In the genomic region with DNA sequence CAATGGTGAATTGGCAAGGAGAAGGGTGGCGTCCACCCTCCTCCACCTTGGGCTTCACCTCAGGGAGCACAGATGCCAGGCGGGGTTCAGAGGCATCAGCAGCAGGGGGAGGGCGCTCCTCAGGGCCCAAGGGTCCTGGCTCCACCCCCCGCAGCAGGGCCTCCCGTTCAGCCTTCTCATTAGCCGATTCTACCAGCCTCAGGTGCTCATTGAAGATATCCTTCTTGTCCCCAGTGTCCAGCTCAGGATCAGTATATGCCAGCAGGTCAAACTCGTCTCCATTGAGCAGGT, we compare ENCODE assay signal across 1 cellular context.
TF ChIP-seq lines count a peak whose summit lies in the region.

No MANE protein-coding gene starts in this region.

TF ChIP-seq in HepG2, 621 proteins besides CTCF, POLR2A, EP300 and RAD21:
- TF ChIP-seq CSRNP1 (CRISPR knock-in tag; IDR thresholded peaks at IDR 0.05), result no peak
- TF ChIP-seq MAF1 (CRISPR knock-in tag; IDR thresholded peaks at IDR 0.05; ENCODE audit: borderline replicate concordance), result no peak
- TF ChIP-seq ZFY (CRISPR knock-in tag; IDR thresholded peaks at IDR 0.05), result no peak
- TF ChIP-seq RAD51 (IDR thresholded peaks at IDR 0.05; ENCODE audit: borderline replicate concordance), result no peak
- no peak for TF ChIP-seq RNF2 (conservative IDR thresholded peaks at IDR 0.05; ENCODE audit: low read depth)
- TF ChIP-seq BHLHE40 (IDR thresholded peaks at IDR 0.05; ENCODE audit: low read length), result no peak
- TF ChIP-seq LCORL (IDR thresholded peaks at IDR 0.05), result no peak
- TF ChIP-seq LCORL (CRISPR knock-in tag; IDR thresholded peaks at IDR 0.05), result no peak
- no peak for TF ChIP-seq SKIL (CRISPR knock-in tag; IDR thresholded peaks at IDR 0.05; ENCODE audit: borderline replicate concordance)
- no peak for TF ChIP-seq NR2F6 (IDR thresholded peaks at IDR 0.05)
- TF ChIP-seq NR2F6 (CRISPR knock-in tag; IDR thresholded peaks at IDR 0.05), result no peak
- TF ChIP-seq, protein P1, sequence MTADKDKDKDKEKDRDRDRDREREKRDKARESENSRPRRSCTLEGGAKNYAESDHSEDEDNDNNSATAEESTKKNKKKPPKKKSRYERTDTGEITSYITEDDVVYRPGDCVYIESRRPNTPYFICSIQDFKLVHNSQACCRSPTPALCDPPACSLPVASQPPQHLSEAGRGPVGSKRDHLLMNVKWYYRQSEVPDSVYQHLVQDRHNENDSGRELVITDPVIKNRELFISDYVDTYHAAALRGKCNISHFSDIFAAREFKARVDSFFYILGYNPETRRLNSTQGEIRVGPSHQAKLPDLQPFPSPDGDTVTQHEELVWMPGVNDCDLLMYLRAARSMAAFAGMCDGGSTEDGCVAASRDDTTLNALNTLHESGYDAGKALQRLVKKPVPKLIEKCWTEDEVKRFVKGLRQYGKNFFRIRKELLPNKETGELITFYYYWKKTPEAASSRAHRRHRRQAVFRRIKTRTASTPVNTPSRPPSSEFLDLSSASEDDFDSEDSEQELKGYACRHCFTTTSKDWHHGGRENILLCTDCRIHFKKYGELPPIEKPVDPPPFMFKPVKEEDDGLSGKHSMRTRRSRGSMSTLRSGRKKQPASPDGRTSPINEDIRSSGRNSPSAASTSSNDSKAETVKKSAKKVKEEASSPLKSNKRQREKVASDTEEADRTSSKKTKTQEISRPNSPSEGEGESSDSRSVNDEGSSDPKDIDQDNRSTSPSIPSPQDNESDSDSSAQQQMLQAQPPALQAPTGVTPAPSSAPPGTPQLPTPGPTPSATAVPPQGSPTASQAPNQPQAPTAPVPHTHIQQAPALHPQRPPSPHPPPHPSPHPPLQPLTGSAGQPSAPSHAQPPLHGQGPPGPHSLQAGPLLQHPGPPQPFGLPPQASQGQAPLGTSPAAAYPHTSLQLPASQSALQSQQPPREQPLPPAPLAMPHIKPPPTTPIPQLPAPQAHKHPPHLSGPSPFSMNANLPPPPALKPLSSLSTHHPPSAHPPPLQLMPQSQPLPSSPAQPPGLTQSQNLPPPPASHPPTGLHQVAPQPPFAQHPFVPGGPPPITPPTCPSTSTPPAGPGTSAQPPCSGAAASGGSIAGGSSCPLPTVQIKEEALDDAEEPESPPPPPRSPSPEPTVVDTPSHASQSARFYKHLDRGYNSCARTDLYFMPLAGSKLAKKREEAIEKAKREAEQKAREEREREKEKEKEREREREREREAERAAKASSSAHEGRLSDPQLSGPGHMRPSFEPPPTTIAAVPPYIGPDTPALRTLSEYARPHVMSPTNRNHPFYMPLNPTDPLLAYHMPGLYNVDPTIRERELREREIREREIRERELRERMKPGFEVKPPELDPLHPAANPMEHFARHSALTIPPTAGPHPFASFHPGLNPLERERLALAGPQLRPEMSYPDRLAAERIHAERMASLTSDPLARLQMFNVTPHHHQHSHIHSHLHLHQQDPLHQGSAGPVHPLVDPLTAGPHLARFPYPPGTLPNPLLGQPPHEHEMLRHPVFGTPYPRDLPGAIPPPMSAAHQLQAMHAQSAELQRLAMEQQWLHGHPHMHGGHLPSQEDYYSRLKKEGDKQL (CRISPR knock-in tag; IDR thresholded peaks at IDR 0.05; ENCODE audit: low read depth), result no peak
- no peak for TF ChIP-seq MNT (IDR thresholded peaks at IDR 0.05)
- no peak for TF ChIP-seq TEAD3 (CRISPR knock-in tag; optimal IDR thresholded peaks at IDR 0.05; ENCODE audit: borderline replicate concordance)
- TF ChIP-seq NFRKB (IDR thresholded peaks at IDR 0.05), result no peak
- TF ChIP-seq ZSCAN30 (CRISPR knock-in tag; IDR thresholded peaks at IDR 0.05), result no peak
- TF ChIP-seq EEA1 (CRISPR knock-in tag; IDR thresholded peaks at IDR 0.05; ENCODE audit: borderline replicate concordance), result no peak
- no peak for TF ChIP-seq ZNF546 (CRISPR knock-in tag; conservative IDR thresholded peaks at IDR 0.05)
